ENCODE assay signal across 2 cellular contexts in the genomic region with DNA sequence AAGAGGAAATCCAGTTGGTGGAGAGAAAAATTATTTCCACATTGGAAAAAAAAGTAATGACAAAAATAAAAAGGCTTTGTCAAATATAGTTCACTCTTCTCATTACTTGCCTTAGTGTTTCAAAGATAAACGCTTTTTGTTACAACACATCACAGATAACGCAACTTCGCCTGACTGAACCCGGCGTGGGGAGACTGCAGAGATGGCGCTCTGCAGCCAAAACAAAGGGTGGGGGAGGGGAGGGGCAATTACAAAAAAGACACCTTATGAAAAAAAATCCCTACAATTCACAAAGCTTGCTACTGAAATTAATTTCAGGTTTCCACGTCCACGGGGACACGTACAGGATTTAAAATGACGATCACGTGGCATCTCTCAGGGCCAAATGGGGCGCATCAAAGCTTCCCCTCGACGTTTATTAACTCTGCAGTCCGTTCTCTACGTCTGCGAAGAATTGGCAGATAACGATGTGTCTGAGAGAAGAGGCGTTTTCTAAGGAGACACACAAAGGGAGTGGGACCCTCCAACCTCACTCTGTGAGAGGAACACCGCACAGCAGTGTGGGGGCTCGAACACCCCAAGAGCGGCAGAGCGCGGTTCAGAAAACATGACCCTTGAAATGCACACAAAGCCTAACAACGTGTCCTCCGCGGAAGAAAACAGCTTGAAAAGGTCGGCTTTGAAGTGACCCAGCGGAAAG.
TF ChIP-seq lines count a peak whose summit lies in the region.

No MANE protein-coding gene starts in this region.

TF ChIP-seq in SK-N-SH, 30 proteins besides CTCF, POLR2A, EP300 and RAD21:
- TF ChIP-seq, protein P1, sequence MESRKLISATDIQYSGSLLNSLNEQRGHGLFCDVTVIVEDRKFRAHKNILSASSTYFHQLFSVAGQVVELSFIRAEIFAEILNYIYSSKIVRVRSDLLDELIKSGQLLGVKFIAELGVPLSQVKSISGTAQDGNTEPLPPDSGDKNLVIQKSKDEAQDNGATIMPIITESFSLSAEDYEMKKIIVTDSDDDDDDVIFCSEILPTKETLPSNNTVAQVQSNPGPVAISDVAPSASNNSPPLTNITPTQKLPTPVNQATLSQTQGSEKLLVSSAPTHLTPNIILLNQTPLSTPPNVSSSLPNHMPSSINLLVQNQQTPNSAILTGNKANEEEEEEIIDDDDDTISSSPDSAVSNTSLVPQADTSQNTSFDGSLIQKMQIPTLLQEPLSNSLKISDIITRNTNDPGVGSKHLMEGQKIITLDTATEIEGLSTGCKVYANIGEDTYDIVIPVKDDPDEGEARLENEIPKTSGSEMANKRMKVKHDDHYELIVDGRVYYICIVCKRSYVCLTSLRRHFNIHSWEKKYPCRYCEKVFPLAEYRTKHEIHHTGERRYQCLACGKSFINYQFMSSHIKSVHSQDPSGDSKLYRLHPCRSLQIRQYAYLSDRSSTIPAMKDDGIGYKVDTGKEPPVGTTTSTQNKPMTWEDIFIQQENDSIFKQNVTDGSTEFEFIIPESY (IDR thresholded peaks at IDR 0.05; ENCODE audit: borderline replicate concordance, low read depth), result no peak
- TF ChIP-seq PBX3 (IDR thresholded peaks at IDR 0.05), result no peak
- no peak for TF ChIP-seq YY1 (IDR thresholded peaks at IDR 0.05; ENCODE audit: low read depth)
- no peak for TF ChIP-seq TEAD4 (IDR thresholded peaks at IDR 0.05; ENCODE audit: borderline replicate concordance, insufficient read depth)
- TF ChIP-seq IRF3 (IDR thresholded peaks at IDR 0.05; ENCODE audit: low read depth, low read length), result no peak
- no peak for TF ChIP-seq JUND (IDR thresholded peaks at IDR 0.05)
- no peak for TF ChIP-seq NFIC (IDR thresholded peaks at IDR 0.05; ENCODE audit: borderline replicate concordance)
- TF ChIP-seq NRF1 (IDR thresholded peaks at IDR 0.05; ENCODE audit: low read depth, low read length), result no peak
- TF ChIP-seq, protein P2, sequence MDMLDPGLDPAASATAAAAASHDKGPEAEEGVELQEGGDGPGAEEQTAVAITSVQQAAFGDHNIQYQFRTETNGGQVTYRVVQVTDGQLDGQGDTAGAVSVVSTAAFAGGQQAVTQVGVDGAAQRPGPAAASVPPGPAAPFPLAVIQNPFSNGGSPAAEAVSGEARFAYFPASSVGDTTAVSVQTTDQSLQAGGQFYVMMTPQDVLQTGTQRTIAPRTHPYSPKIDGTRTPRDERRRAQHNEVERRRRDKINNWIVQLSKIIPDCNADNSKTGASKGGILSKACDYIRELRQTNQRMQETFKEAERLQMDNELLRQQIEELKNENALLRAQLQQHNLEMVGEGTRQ (IDR thresholded peaks at IDR 0.05; ENCODE audit: borderline replicate concordance, low read depth, low read length), result no peak
- TF ChIP-seq RCOR1 (IDR thresholded peaks at IDR 0.05; ENCODE audit: low read length), result no peak
- TF ChIP-seq CHD2 (IDR thresholded peaks at IDR 0.05; ENCODE audit: low read length, partially characterized antibody), result no peak
- TF ChIP-seq POLR2AphosphoS5 (IDR thresholded peaks at IDR 0.05; ENCODE audit: low read depth, low read length), result no peak
- TF ChIP-seq, protein P3, sequence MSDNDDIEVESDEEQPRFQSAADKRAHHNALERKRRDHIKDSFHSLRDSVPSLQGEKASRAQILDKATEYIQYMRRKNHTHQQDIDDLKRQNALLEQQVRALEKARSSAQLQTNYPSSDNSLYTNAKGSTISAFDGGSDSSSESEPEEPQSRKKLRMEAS (IDR thresholded peaks at IDR 0.05; ENCODE audit: low read depth), result no peak
- no peak for TF ChIP-seq FOSL2 (IDR thresholded peaks at IDR 0.05; ENCODE audit: borderline replicate concordance, low read depth)

TF ChIP-seq in SK-N-SH treated with all-trans-retinoic acid at 6 μM for 48 hours, 23 proteins besides CTCF, POLR2A, EP300 and RAD21 (continued from another document):
- TF ChIP-seq, protein P4, sequence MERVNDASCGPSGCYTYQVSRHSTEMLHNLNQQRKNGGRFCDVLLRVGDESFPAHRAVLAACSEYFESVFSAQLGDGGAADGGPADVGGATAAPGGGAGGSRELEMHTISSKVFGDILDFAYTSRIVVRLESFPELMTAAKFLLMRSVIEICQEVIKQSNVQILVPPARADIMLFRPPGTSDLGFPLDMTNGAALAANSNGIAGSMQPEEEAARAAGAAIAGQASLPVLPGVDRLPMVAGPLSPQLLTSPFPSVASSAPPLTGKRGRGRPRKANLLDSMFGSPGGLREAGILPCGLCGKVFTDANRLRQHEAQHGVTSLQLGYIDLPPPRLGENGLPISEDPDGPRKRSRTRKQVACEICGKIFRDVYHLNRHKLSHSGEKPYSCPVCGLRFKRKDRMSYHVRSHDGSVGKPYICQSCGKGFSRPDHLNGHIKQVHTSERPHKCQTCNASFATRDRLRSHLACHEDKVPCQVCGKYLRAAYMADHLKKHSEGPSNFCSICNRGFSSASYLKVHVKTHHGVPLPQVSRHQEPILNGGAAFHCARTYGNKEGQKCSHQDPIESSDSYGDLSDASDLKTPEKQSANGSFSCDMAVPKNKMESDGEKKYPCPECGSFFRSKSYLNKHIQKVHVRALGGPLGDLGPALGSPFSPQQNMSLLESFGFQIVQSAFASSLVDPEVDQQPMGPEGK (CRISPR knock-in tag; IDR thresholded peaks at IDR 0.05; ENCODE audit: borderline replicate concordance), result no peak
- no peak for TF ChIP-seq BACH2 (CRISPR knock-in tag; IDR thresholded peaks at IDR 0.05; ENCODE audit: borderline replicate concordance)
- TF ChIP-seq CSDC2 (CRISPR knock-in tag; IDR thresholded peaks at IDR 0.05), result no peak
- TF ChIP-seq ZC3H10 (CRISPR knock-in tag; IDR thresholded peaks at IDR 0.05), result no peak
- TF ChIP-seq, protein P5, sequence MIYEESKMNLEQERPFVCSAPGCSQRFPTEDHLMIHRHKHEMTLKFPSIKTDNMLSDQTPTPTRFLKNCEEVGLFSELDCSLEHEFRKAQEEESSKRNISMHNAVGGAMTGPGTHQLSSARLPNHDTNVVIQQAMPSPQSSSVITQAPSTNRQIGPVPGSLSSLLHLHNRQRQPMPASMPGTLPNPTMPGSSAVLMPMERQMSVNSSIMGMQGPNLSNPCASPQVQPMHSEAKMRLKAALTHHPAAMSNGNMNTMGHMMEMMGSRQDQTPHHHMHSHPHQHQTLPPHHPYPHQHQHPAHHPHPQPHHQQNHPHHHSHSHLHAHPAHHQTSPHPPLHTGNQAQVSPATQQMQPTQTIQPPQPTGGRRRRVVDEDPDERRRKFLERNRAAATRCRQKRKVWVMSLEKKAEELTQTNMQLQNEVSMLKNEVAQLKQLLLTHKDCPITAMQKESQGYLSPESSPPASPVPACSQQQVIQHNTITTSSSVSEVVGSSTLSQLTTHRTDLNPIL (CRISPR knock-in tag; IDR thresholded peaks at IDR 0.05; ENCODE audit: low read depth), result no peak
- TF ChIP-seq ISL1 (CRISPR knock-in tag; IDR thresholded peaks at IDR 0.05), result no peak
- TF ChIP-seq ZNF565 (CRISPR knock-in tag; conservative IDR thresholded peaks at IDR 0.05; ENCODE audit: low read depth), result no peak
- TF ChIP-seq, protein P6, sequence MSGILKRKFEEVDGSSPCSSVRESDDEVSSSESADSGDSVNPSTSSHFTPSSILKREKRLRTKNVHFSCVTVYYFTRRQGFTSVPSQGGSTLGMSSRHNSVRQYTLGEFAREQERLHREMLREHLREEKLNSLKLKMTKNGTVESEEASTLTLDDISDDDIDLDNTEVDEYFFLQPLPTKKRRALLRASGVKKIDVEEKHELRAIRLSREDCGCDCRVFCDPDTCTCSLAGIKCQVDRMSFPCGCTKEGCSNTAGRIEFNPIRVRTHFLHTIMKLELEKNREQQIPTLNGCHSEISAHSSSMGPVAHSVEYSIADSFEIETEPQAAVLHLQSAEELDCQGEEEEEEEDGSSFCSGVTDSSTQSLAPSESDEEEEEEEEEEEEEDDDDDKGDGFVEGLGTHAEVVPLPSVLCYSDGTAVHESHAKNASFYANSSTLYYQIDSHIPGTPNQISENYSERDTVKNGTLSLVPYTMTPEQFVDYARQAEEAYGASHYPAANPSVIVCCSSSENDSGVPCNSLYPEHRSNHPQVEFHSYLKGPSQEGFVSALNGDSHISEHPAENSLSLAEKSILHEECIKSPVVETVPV (CRISPR knock-in tag; IDR thresholded peaks at IDR 0.05), result no peak
- no peak for TF ChIP-seq ZFP3 (CRISPR knock-in tag; IDR thresholded peaks at IDR 0.05)
TF ChIP-seq in SK-N-SH treated with all-trans-retinoic acid at 6 μM for 48 hours: peak in this region for 0.
